Comparison of ENCODE assay signal across 37 cellular contexts in genomic region chr4:56313132-56313531, GRCh38.
"Had no signal": no experiment of that assay in that cellular context is flagged by ENCODE, and none has a peak within 500 bp of the region (broad histone marks: within the 10 kb centered on the region; RNA-seq: fewer than 3 reads in every experiment).

No MANE protein-coding gene starts in this region.

- H3K4me3 ChIP-seq: adrenal gland, body of pancreas, breast epithelium had no signal

- DNase-seq: activated B cell treated with CpG ODN at 0.5 μM for 24 hours; activated CD4-positive, alpha-beta memory T cell treated with anti-CD3 and anti-CD28 coated beads for 36 hours; activated CD4-positive, alpha-beta T cell treated with anti-CD3 and anti-CD28 coated beads for 4 hours; activated CD4-positive, alpha-beta T cell treated with anti-CD3 and anti-CD28 coated beads, Interleukin-2, amount 10 ng/mL, durations not matched to agents 24 days and 14 days; activated CD4-positive, alpha-beta T cell treated with anti-CD3 and anti-CD28 coated beads, Interleukin-2, amount 50 U/mL, for 1 hour; activated CD4-positive, alpha-beta T cell treated with anti-CD3 and anti-CD28 coated beads, Interleukin-2, amount 50 U/mL, for 4 hours; activated CD4-positive, CD25-positive, alpha-beta regulatory T cell treated with anti-CD3 and anti-CD28 coated beads, Interleukin-2, amount 50 U/mL, for 72 hours; activated CD8-positive, alpha-beta memory T cell treated with anti-CD3 and anti-CD28 coated beads, Interleukin-2, amount 10 ng/mL, durations not matched to agents 7 days and 5 days; activated CD8-positive, alpha-beta T cell treated with anti-CD3 and anti-CD28 coated beads for 36 hours; activated effector memory CD4-positive, alpha-beta T cell treated with anti-CD3 and anti-CD28 coated beads, Interleukin-2, amount 50 U/mL, for 16 hours; activated gamma-delta T cell treated with Interleukin-2 at 50 U/mL for 16 hours; activated naive CD4-positive, alpha-beta T cell; activated naive CD4-positive, alpha-beta T cell treated with anti-CD3 and anti-CD28 coated beads for 36 hours; activated naive CD4-positive, alpha-beta T cell treated with anti-CD3 and anti-CD28 coated beads, Interleukin-2, amount 50 U/mL, for 16 hours; activated naive CD8-positive, alpha-beta T cell treated with anti-CD3 and anti-CD28 coated beads for 36 hours; activated T-cell treated with anti-CD3 and anti-CD28 coated beads for 4 hours; activated T-cell treated with anti-CD3 and anti-CD28 coated beads, Interleukin-2, amount 50 U/mL, for 1 hour; activated T-cell treated with anti-CD3 and anti-CD28 coated beads, Interleukin-2, amount 50 U/mL, for 4 hours; activated T-cell treated with anti-CD3 and anti-CD28 coated beads, Interleukin-2, amount 50 U/mL, for 72 hours; adrenal gland; amniotic stem cell; aorta; body of pancreas; brain microvascular endothelial cell; central memory CD4-positive, alpha-beta T cell; T-helper 1 cell; T-helper 2 cell; T-helper 9 cell had no signal

- H3K9me3 ChIP-seq: adrenal gland, body of pancreas, breast epithelium had no signal

- H3K36me3 Mint-ChIP-seq: activated CD4-positive, alpha-beta memory T cell treated with anti-CD3 and anti-CD28 coated beads for 36 hours; activated CD8-positive, alpha-beta memory T cell treated with anti-CD3 and anti-CD28 coated beads, Interleukin-2, amount 10 ng/mL, durations not matched to agents 7 days and 5 days; activated naive CD4-positive, alpha-beta T cell treated with anti-CD3 and anti-CD28 coated beads, Interleukin-2, amount 50 U/mL, for 72 hours; activated naive CD8-positive, alpha-beta T cell treated with anti-CD3 and anti-CD28 coated beads for 36 hours had no signal

- H3K27ac Mint-ChIP-seq: activated B cell treated with CpG ODN at 0.5 μM for 24 hours; activated CD4-positive, alpha-beta memory T cell treated with anti-CD3 and anti-CD28 coated beads for 36 hours; activated CD4-positive, alpha-beta T cell treated with anti-CD3 and anti-CD28 coated beads, Interleukin-2, amount 10 ng/mL, durations not matched to agents 24 days and 14 days; activated CD8-positive, alpha-beta memory T cell treated with anti-CD3 and anti-CD28 coated beads, Interleukin-2, amount 10 ng/mL, durations not matched to agents 7 days and 5 days; activated CD8-positive, alpha-beta T cell treated with anti-CD3 and anti-CD28 coated beads for 36 hours; activated naive CD4-positive, alpha-beta T cell treated with anti-CD3 and anti-CD28 coated beads for 36 hours; activated naive CD4-positive, alpha-beta T cell treated with anti-CD3 and anti-CD28 coated beads, Interleukin-2, amount 50 U/mL, for 72 hours; activated naive CD8-positive, alpha-beta T cell treated with anti-CD3 and anti-CD28 coated beads for 36 hours; activated T-cell treated with anti-CD3 and anti-CD28 coated beads, Interleukin-2, amount 50 U/mL, for 72 hours; activated T-helper 1 cell treated with anti-CD3 and anti-CD28 coated beads, Interleukin-12 subunit alpha, Interleukin-12 subunit beta, Interleukin-2, Interleukin-4 antibody, amounts not matched to agents 30 ng/mL and 10 ng/mL and 1 ng/mL, durations not matched to agents 14 hours and 24 hours and 36 hours; activated T-helper 17 cell treated with anti-CD3 and anti-CD28 coated beads, Interleukin-2, amount 50 U/mL, for 72 hours; T-helper 1 cell treated with Interleukin-12 subunit alpha and Interleukin-12 subunit beta and Interleukin-4 antibody, amounts not matched to agents 30 μg/mL and 1 μg/mL, for 36 hours; T-helper 2 cell treated with Interferon-gamma antibody and Interleukin-4, amounts not matched to agents 5 μg/mL and 100 μg/mL, for 36 hours had no signal

- FAIRE-seq: astrocyte, TTC549 had no signal

- H3K27me3 ChIP-seq: adrenal gland, body of pancreas, brain microvascular endothelial cell, breast epithelium had no signal

- H3K27me3 Mint-ChIP-seq: activated B cell treated with CpG ODN at 0.5 μM for 24 hours; activated CD4-positive, alpha-beta memory T cell treated with anti-CD3 and anti-CD28 coated beads for 36 hours; activated CD4-positive, alpha-beta T cell treated with anti-CD3 and anti-CD28 coated beads, Interleukin-2, amount 10 ng/mL, durations not matched to agents 24 days and 14 days; activated CD8-positive, alpha-beta T cell treated with anti-CD3 and anti-CD28 coated beads for 36 hours; activated naive CD8-positive, alpha-beta T cell treated with anti-CD3 and anti-CD28 coated beads for 36 hours had no signal

- H3K36me3 ChIP-seq: adrenal gland, brain microvascular endothelial cell, breast epithelium had no signal

- H3K4me1 Mint-ChIP-seq: activated B cell treated with CpG ODN at 0.5 μM for 24 hours; activated CD4-positive, alpha-beta T cell treated with anti-CD3 and anti-CD28 coated beads, Interleukin-2, amount 10 ng/mL, durations not matched to agents 24 days and 14 days; activated CD8-positive, alpha-beta memory T cell treated with anti-CD3 and anti-CD28 coated beads, Interleukin-2, amount 10 ng/mL, durations not matched to agents 7 days and 5 days; activated naive CD8-positive, alpha-beta T cell treated with anti-CD3 and anti-CD28 coated beads for 36 hours; activated T-helper 17 cell treated with anti-CD3 and anti-CD28 coated beads, Interleukin-2, amount 50 U/mL, for 72 hours had no signal

- H3K9me3 Mint-ChIP-seq: activated B cell treated with CpG ODN at 0.5 μM for 24 hours; activated CD4-positive, alpha-beta memory T cell treated with anti-CD3 and anti-CD28 coated beads for 36 hours; activated CD4-positive, alpha-beta T cell treated with anti-CD3 and anti-CD28 coated beads, Interleukin-2, amount 10 ng/mL, durations not matched to agents 24 days and 14 days; activated CD8-positive, alpha-beta T cell treated with anti-CD3 and anti-CD28 coated beads for 36 hours; activated naive CD4-positive, alpha-beta T cell treated with anti-CD3 and anti-CD28 coated beads for 36 hours; activated naive CD4-positive, alpha-beta T cell treated with anti-CD3 and anti-CD28 coated beads, Interleukin-2, amount 50 U/mL, for 72 hours; activated naive CD8-positive, alpha-beta T cell treated with anti-CD3 and anti-CD28 coated beads for 36 hours; activated T-cell treated with anti-CD3 and anti-CD28 coated beads, Interleukin-2, amount 50 U/mL, for 4 hours; activated T-helper 1 cell treated with anti-CD3 and anti-CD28 coated beads, Interleukin-12 subunit alpha, Interleukin-12 subunit beta, Interleukin-2, Interleukin-4 antibody, amounts not matched to agents 30 ng/mL and 10 ng/mL and 1 ng/mL, durations not matched to agents 14 hours and 24 hours and 36 hours; activated T-helper 17 cell treated with anti-CD3 and anti-CD28 coated beads, Interleukin-2, amount 50 U/mL, for 72 hours; T-helper 1 cell treated with Interleukin-12 subunit alpha and Interleukin-12 subunit beta and Interleukin-4 antibody, amounts not matched to agents 30 μg/mL and 1 μg/mL, for 36 hours; T-helper 2 cell treated with Interferon-gamma antibody and Interleukin-4, amounts not matched to agents 5 μg/mL and 100 μg/mL, for 36 hours had no signal

- H3K4me3 Mint-ChIP-seq: activated B cell treated with CpG ODN at 0.5 μM for 24 hours; activated CD4-positive, alpha-beta memory T cell treated with anti-CD3 and anti-CD28 coated beads for 36 hours; activated CD4-positive, alpha-beta T cell treated with anti-CD3 and anti-CD28 coated beads, Interleukin-2, amount 10 ng/mL, durations not matched to agents 24 days and 14 days; activated CD8-positive, alpha-beta memory T cell treated with anti-CD3 and anti-CD28 coated beads, Interleukin-2, amount 10 ng/mL, durations not matched to agents 7 days and 5 days; activated CD8-positive, alpha-beta T cell treated with anti-CD3 and anti-CD28 coated beads for 36 hours; activated naive CD4-positive, alpha-beta T cell treated with anti-CD3 and anti-CD28 coated beads for 36 hours; activated naive CD8-positive, alpha-beta T cell treated with anti-CD3 and anti-CD28 coated beads for 36 hours; activated T-cell treated with anti-CD3 and anti-CD28 coated beads, Interleukin-2, amount 50 U/mL, for 4 hours; activated T-cell treated with anti-CD3 and anti-CD28 coated beads, Interleukin-2, amount 50 U/mL, for 72 hours; activated T-helper 1 cell treated with anti-CD3 and anti-CD28 coated beads, Interleukin-12 subunit alpha, Interleukin-12 subunit beta, Interleukin-2, Interleukin-4 antibody, amounts not matched to agents 30 ng/mL and 10 ng/mL and 1 ng/mL, durations not matched to agents 14 hours and 24 hours and 36 hours; activated T-helper 17 cell treated with anti-CD3 and anti-CD28 coated beads, Interleukin-2, amount 50 U/mL, for 72 hours; T-helper 1 cell treated with Interleukin-12 subunit alpha and Interleukin-12 subunit beta and Interleukin-4 antibody, amounts not matched to agents 30 μg/mL and 1 μg/mL, for 36 hours; T-helper 2 cell treated with Interferon-gamma antibody and Interleukin-4, amounts not matched to agents 5 μg/mL and 100 μg/mL, for 36 hours had no signal

- H3K27ac ChIP-seq: adrenal gland, body of pancreas, brain microvascular endothelial cell, breast epithelium, VCaP had no signal

- ATAC-seq: activated CD8-positive, alpha-beta memory T cell treated with anti-CD3 and anti-CD28 coated beads, Interleukin-2, amount 10 ng/mL, durations not matched to agents 7 days and 5 days; activated CD8-positive, alpha-beta T cell treated with anti-CD3 and anti-CD28 coated beads for 36 hours; activated naive CD4-positive, alpha-beta T cell treated with anti-CD3 and anti-CD28 coated beads, Interleukin-2, amount 50 U/mL, for 72 hours; activated T-cell treated with anti-CD3 and anti-CD28 coated beads, Interleukin-2, amount 50 U/mL, for 4 hours; activated T-cell treated with anti-CD3 and anti-CD28 coated beads, Interleukin-2, amount 50 U/mL, for 72 hours; activated T-helper 17 cell treated with anti-CD3 and anti-CD28 coated beads, Interleukin-2, amount 50 U/mL, for 72 hours; body of pancreas had no signal

- H3K4me1 ChIP-seq: adrenal gland, body of pancreas, breast epithelium had no signal
